In the genomic region with DNA sequence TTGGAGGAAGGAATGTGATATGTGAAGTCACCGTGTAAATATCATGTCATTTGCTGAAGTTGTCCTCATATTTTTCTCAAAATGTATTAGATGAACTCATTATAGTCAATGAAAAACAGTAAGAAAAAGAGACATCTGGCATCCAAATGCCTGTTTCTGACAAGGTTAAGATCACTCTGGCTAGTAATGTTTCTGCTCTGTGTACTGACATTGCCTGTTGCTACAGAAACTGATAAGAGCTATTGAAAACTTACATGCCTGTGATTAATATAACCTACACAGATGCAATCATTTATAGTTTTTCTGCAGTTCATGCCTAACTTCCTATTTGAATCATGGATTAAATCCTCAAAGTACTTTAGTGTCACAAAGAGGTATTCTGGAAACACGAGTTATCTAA, we compare ENCODE assay signal across 21 cellular contexts.
"Had no signal": no experiment of that assay in that cellular context is flagged by ENCODE, and none has a peak within 500 bp of the region (broad histone marks: within the 10 kb centered on the region; RNA-seq: fewer than 3 reads in every experiment).

No MANE protein-coding gene starts in this region.

- H3K4me1 ChIP-seq: upper lobe of right lung had no signal

- H3K36me3 ChIP-seq: brain microvascular endothelial cell, upper lobe of right lung had no signal

- H3K27ac ChIP-seq: brain microvascular endothelial cell, coronary artery, upper lobe of right lung had no signal

- H3K27me3 ChIP-seq: brain microvascular endothelial cell, upper lobe of right lung had no signal

- H3K9me3 ChIP-seq: upper lobe of right lung had no signal

- ATAC-seq: activated CD8-positive, alpha-beta T cell treated with anti-CD3 and anti-CD28 coated beads for 36 hours; left lobe of liver; upper lobe of right lung had no signal

- DNase-seq: activated CD4-positive, alpha-beta T cell treated with anti-CD3 and anti-CD28 coated beads, Interleukin-2, amount 10 ng/mL, durations not matched to agents 24 days and 14 days; activated CD8-positive, alpha-beta T cell treated with anti-CD3 and anti-CD28 coated beads for 36 hours; activated naive CD4-positive, alpha-beta T cell treated with anti-CD3 and anti-CD28 coated beads for 36 hours; activated T-cell treated with anti-CD3 and anti-CD28 coated beads, Interleukin-2, amount 50 U/mL, for 1 hour; anterior cingulate cortex; brain microvascular endothelial cell; foreskin melanocyte; glutamatergic neuron; hippocampal formation; islet precursor cell; mammary epithelial cell; occipital lobe; retina; stimulated activated CD4-positive, alpha-beta T cell treated with anti-CD3 and anti-CD28 coated beads, Interleukin-12 subunit alpha, Interleukin-12 subunit beta, amount 100 ng/mL, for 4 hours; stimulated activated CD4-positive, alpha-beta T cell treated with anti-CD3 and anti-CD28 coated beads, Interleukin-1b, Interleukin-23, amount 100 ng/mL, for 48 hours; stimulated activated CD8-positive, alpha-beta memory T cell treated with anti-CD3 and anti-CD28 coated beads, Interleukin-4, amount 100 ng/mL, for 48 hours; stimulated activated naive CD4-positive, alpha-beta T cell; T1000; upper lobe of right lung had no signal

- H3K4me3 ChIP-seq: coronary artery, upper lobe of right lung had no signal
